ENCODE assay signal across 8 cellular contexts in the genomic region with DNA sequence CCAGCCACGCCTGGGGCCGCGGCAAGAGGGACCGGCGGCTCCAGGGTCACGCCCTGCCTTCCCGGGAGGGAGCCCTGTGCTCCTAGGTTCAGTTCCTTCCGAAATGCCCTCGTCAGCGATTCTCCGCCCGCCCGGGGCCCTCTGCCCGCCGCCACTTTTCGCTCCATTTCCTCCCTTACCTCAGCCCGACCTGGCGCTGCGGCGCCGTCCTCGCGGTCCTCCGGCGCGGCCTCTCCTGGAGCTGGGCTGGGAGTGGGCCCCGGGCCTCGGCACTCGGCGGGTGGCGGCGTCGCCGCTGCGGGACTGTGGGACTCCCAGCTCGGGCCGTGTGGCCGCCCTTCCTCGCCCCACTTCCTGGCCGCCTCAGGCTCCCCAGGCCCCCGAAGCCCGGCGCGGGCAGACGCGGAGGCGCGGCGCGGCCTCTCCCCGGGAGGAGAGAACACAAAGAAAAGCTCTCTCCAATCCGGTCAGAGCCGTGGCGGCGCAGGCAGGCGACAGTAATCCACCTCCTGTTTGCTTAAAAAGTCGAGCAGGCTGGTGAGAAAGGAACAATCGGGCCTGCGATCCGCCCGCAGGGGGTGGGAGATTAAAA. TPM values are rescaled to one million over a fixed set of nuclear protein-coding genes. Genes with fewer than 3 reads are reported as not detected.
DNase-seq lines count a peak whose midpoint lies in the region; ATAC-seq and TF ChIP-seq lines count a peak whose summit lies in the region.

No MANE protein-coding gene starts in this region.

- no peaks in the 10 kb centered on the region for H3K36me3 ChIP-seq in cardiac muscle cell
- H3K36me3 ChIP-seq in prostate gland: no peaks in the 10 kb centered on the region

- ATAC-seq in HG02852 (IDR thresholded peaks at IDR 0.05; ENCODE audit: unreplicated experiment) (no peak), GM21786 (IDR thresholded peaks at IDR 0.05; ENCODE audit: unreplicated experiment) (no peak), HG03442 (IDR thresholded peaks at IDR 0.05; ENCODE audit: unreplicated experiment) (no peak)

- WGBS in prostate gland: under 1% methylated on average over 61 of the region's 61 CpGs

- H3K4me3 ChIP-seq in cardiac muscle cell (peak overlapping the region; percentile 87), prostate gland (peak overlapping the region; percentile 74)

- H3K27ac ChIP-seq in cardiac muscle cell (peak overlapping the region; percentile 78), prostate gland (peak overlapping the region; percentile 86 to 99)

- H3K27me3 ChIP-seq in cardiac muscle cell (no peaks in the 10 kb centered on the region), prostate gland (replicated peaks; ENCODE audit: insufficient read depth) (no peaks in the 10 kb centered on the region)

- H3K9me3 ChIP-seq in cardiac muscle cell (ENCODE audit: low read depth) (no peaks in the 10 kb centered on the region), prostate gland (no peaks in the 10 kb centered on the region)

- H3K4me1 ChIP-seq in cardiac muscle cell (ENCODE audit: low read depth): peaks cover 34% of the 10 kb centered on the region
- peaks cover 12% of the 10 kb centered on the region for H3K4me1 ChIP-seq in prostate gland (replicated peaks)

- intact Hi-C loops in prostate gland (cut with DNase I): loop anchor here (1.0 to 5.0 kb wide), 3 partner anchors 55 to 115 kb away; partner anchors contain the start of gene ACTG1

- DNase-seq in GM03348 (ENCODE audit: low spot score) (peak; percentile 29), NCI-H2171 (lab: John Stamatoyannopoulos, UW) (peak; percentile 46), cardiac muscle cell (ENCODE audit: low read depth in 1 of 2, low spot score in 1 of 2) (peak in 1 of 2 donors; percentile 54), prostate gland (ENCODE audit: low spot score) (no peak)
- DNase-seq in activated naive CD4-positive, alpha-beta T cell treated with Interleukin-2 at 50 U/mL for 16 hours: peak; percentile 35

- TF ChIP-seq POLR2A in prostate gland (IDR thresholded peaks at IDR 0.05): no peak

- TF ChIP-seq CTCF in cardiac muscle cell (IDR thresholded peaks at IDR 0.05; ENCODE audit: low read depth, low read length) (no peak), prostate gland (IDR thresholded peaks at IDR 0.05) (no peak)

RNA-seq across cellular contexts. Expression of gene BAHCC1, which starts 1.6 kb away (rescaled TPM):
- total RNA-seq in cardiac muscle cell (27.1 and 47.3 TPM in 2 replicates), prostate gland (10 to 100 TPM; 11.4 to 28.9 TPM)
- 20.0 and 20.3 TPM in 2 replicates for polyA plus RNA-seq in cardiac muscle cell
